In the genomic region with DNA sequence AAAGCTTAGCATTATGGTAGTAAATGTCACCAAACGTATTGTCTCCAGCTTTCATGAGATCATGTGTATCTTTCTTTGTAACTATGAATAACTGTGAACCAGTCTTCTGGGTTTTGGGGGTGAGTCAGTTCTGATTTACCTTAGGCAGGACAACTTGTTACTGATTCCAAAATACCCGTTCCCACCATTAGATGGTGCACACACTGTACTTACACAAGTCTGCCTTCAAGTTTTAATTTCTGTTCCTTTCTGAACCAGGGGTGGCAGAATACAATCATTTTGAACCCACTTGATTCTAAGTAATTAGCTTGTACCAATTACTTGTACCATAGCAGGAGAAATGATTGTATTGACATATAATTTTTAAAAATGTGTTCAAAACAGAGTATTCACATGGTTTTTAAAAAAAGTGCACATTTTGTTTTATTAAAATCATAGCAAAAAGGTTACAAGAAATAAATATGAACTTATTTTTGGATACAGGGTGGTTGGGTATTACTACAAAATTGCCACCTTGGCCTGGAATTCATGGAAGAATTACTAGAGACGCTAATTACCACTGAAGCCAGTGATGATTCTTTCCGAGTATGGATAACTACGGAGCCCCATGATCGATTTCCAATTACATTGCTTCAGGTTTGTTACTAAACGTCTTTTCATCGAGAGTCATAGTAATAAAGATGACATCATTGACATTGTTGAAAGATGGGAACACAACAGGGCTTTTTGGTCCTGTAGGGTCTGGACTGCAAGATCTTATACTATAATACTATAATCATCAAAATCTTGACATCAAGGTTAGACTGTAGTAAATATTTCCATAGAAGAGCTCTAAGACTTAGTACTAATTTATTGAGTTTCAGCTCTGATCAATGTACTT, we compare ENCODE assay signal across 8 cellular contexts.
A peak's percentile ranks its signal among the peaks of the same experiment; 100 is the strongest.
DNase-seq lines count a peak whose midpoint lies in the region; ATAC-seq and TF ChIP-seq lines count a peak whose summit lies in the region.

No MANE protein-coding gene starts in this region.

- H3K27me3 Mint-ChIP-seq in endothelial cell (ENCODE audit: unreplicated experiment) (no peaks in the 10 kb centered on the region), mesothelial cell of epicardium (ENCODE audit: low read depth) (peaks cover 82% of the 10 kb centered on the region)

- H3K27ac Mint-ChIP-seq in endothelial cell (ENCODE audit: unreplicated experiment) (no peak overlapping the region), mesothelial cell of epicardium (no peak overlapping the region)

- H3K9me3 Mint-ChIP-seq in endothelial cell (ENCODE audit: unreplicated experiment) (no peaks in the 10 kb centered on the region), mesothelial cell of epicardium (no peaks in the 10 kb centered on the region)

- no peaks in the 10 kb centered on the region for H3K4me1 ChIP-seq in MM.1S (ENCODE audit: low read length)

- H4K20me1 ChIP-seq in MM.1S (ENCODE audit: insufficient read depth, low read length): no peaks in the 10 kb centered on the region

- CTCF ChIA-PET in AG04449 (lab: Yijun Ruan, JAX): interaction anchor here (1.2 to 3.7 kb wide), 8 partner anchors 7 to 339 kb away, joined by 3 to 43 read pairs (median 5); no protein-coding TSS in a partner anchor

- no peak overlapping the region for H3K4me3 ChIP-seq in AG04449 (ENCODE audit: low read depth, low read length)
- H3K4me3 ChIP-seq in GM06990 (replicated peaks; ENCODE audit: low read depth, low read length): no peak overlapping the region
- H3K4me3 ChIP-seq in MM.1S (ENCODE audit: low read length): no peak overlapping the region

- POLR2A ChIA-PET in AG04449 (lab: Yijun Ruan, JAX): no interaction called here

- no peak overlapping the region for H3K4me3 Mint-ChIP-seq in endothelial cell (ENCODE audit: unreplicated experiment)
- H3K4me3 Mint-ChIP-seq in mesothelial cell of epicardium: no peak overlapping the region

- H2AFZ ChIP-seq in MM.1S (ENCODE audit: low read length): no peak overlapping the region

- H3K9ac ChIP-seq in MM.1S (ENCODE audit: low read length): no peak overlapping the region

- no peaks in the 10 kb centered on the region for H3K79me2 ChIP-seq in MM.1S (ENCODE audit: low read length)

- H3K27me3 ChIP-seq in GM06990 (replicated peaks; ENCODE audit: control insufficient read depth, insufficient read depth, low read length) (no peaks in the 10 kb centered on the region), MM.1S (replicated peaks; ENCODE audit: insufficient read depth, low read length) (no peaks in the 10 kb centered on the region)

- no peak for ATAC-seq in GM21528 (IDR thresholded peaks at IDR 0.05; ENCODE audit: low FRiP score, unreplicated experiment)

- H3K9me2 ChIP-seq in MM.1S (replicated peaks; ENCODE audit: insufficient read depth, low read length): no peaks in the 10 kb centered on the region

- no peaks in the 10 kb centered on the region for H3K36me3 ChIP-seq in GM06990 (ENCODE audit: control insufficient read depth, insufficient read depth, low read length)
- no peaks in the 10 kb centered on the region for H3K36me3 ChIP-seq in MM.1S (replicated peaks; ENCODE audit: insufficient read depth, low read length)

- H3K4me2 ChIP-seq in MM.1S (ENCODE audit: low read depth, low read length): no peak overlapping the region

- TF ChIP-seq CTCF in AG04449 (IDR thresholded peaks at IDR 0.05; ENCODE audit: insufficient read depth, low read length, missing control alignments) (peak; percentile 39), GM06990 (IDR thresholded peaks at IDR 0.05; ENCODE audit: insufficient read depth, low read length, poor library complexity, severe bottlenecking) (peak; percentile 62), MM.1S (IDR thresholded peaks at IDR 0.05; ENCODE audit: low read length) (peak; percentile 61), endothelial cell (IDR thresholded peaks at IDR 0.05; ENCODE audit: unreplicated experiment) (peak; percentile 34), mesothelial cell of epicardium (IDR thresholded peaks at IDR 0.05; ENCODE audit: unreplicated experiment) (peak; percentile 53)

- H3K4me1 Mint-ChIP-seq in endothelial cell (ENCODE audit: unreplicated experiment) (no peaks in the 10 kb centered on the region), mesothelial cell of epicardium (peaks cover 11% of the 10 kb centered on the region)

- H3K36me3 Mint-ChIP-seq in endothelial cell (ENCODE audit: low read depth, unreplicated experiment) (no peaks in the 10 kb centered on the region), mesothelial cell of epicardium (no peaks in the 10 kb centered on the region)

- DNase-seq in AG04449 (ENCODE audit: low read depth, low spot score) (peak; percentile 19), GM06990 (ENCODE audit: extremely low read depth, insufficient read length) (peak; percentile 13), MM.1S (peak; percentile 67), SIG-M5 treated with dmso at 0.1 percent for 504 hours (lab: John Stamatoyannopoulos, UW; ENCODE audit: unreplicated experiment) (peak; percentile 75), endothelial cell (ENCODE audit: low spot score) (peak; percentile 38), mesothelial cell of epicardium (ENCODE audit: low spot score in 2 of 2, unreplicated experiment in 2 of 2) (no peak), islet precursor cell (no peak)

- H3K9me3 ChIP-seq in MM.1S (replicated peaks; ENCODE audit: insufficient read depth, low read length): no peaks in the 10 kb centered on the region

- H3K27ac ChIP-seq in MM.1S (ENCODE audit: low read length): no peak overlapping the region

- H3F3A ChIP-seq in MM.1S (ENCODE audit: insufficient read depth, low read length): no peaks in the 10 kb centered on the region

Comparison
In these comparisons a context has a peak if more than half of its experiments do, and no peak if none do; other contexts are left out.
1. DNase-seq: peak in AG04449 (single experiment), GM06990 (single experiment), MM.1S (single experiment), SIG-M5 treated with dmso at 0.1 percent for 504 hours (single experiment) and endothelial cell (single experiment); none in mesothelial cell of epicardium (0 of 2) and islet precursor cell (single experiment).
2. Peak in every context shown above with its lines, with median percentiles within 50 percentile points of each other: CTCF ChIP-seq.